Comparison of ENCODE assay signal across 8 cellular contexts in the genomic region with DNA sequence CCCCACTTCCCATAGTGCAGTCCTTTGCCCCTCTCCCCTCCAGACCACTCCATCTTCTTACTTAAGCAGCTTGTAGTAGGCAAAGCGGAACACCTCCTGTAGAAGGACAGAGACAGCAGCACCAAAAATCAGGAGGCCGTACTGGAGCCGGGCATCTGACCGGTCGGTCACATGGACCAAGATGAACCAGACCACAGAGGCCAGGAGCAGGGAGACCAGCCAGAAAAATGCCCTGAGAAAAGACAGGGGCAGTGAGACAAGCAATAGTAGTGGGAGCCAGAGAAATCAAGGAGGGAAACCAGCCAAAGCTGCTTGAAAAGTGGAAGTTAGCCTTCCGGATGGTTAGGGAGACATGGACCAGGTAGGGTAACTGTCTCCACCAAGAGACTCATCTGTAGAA. TPM values are rescaled to one million over a fixed set of nuclear protein-coding genes. Genes with fewer than 3 reads are reported as not detected.
A peak's percentile ranks its signal among the peaks of the same experiment; 100 is the strongest.
DNase-seq lines count a peak whose midpoint lies in the region; ATAC-seq and TF ChIP-seq lines count a peak whose summit lies in the region.

No MANE protein-coding gene starts in this region.

- H4K20me1 ChIP-seq in DND-41 (ENCODE audit: insufficient read depth, low read length) (peaks cover 9% of the 10 kb centered on the region; the same call in 1 of the 2 replicates), fibroblast of lung (ENCODE audit: control insufficient read depth, extremely low read depth, insufficient read depth, low read length) (no peaks in the 10 kb centered on the region)

- H3K27ac ChIP-seq in DND-41 (ENCODE audit: low read length) (peak overlapping the region; percentile 78), SK-N-MC (no peak overlapping the region), fibroblast of lung (ENCODE audit: insufficient read depth, low read length) (peak overlapping the region; percentile 91)

- H3K4me3 Mint-ChIP-seq in progenitor cell of endocrine pancreas (ENCODE audit: low read depth), result peak overlapping the region; percentile 99

- H3K4me1 Mint-ChIP-seq in progenitor cell of endocrine pancreas (ENCODE audit: low read depth), result peaks cover 26% of the 10 kb centered on the region

- peak overlapping the region; percentile 81 for H3K9ac ChIP-seq in DND-41 (ENCODE audit: low read depth, low read length)
- H3K9ac ChIP-seq in SK-N-MC (ENCODE audit: insufficient read length), result peak overlapping the region; percentile 98
- H3K9ac ChIP-seq in fibroblast of lung (ENCODE audit: insufficient read depth, low read length), result peak overlapping the region; percentile 95

- H3K4me1 ChIP-seq in DND-41 (ENCODE audit: insufficient read depth, low read length), result peaks cover 22% of the 10 kb centered on the region
- H3K4me1 ChIP-seq in fibroblast of lung (ENCODE audit: control insufficient read depth, extremely low read depth, insufficient read depth, low read length), result peaks cover 4% of the 10 kb centered on the region

- no peaks in the 10 kb centered on the region for H3K9me3 Mint-ChIP-seq in progenitor cell of endocrine pancreas (ENCODE audit: low read depth)

- ATAC-seq in DND-41 (ENCODE audit: insufficient read depth, low read depth) (no peak), GM18517 (IDR thresholded peaks at IDR 0.05; ENCODE audit: unreplicated experiment) (no peak), HG03159 (IDR thresholded peaks at IDR 0.05; ENCODE audit: unreplicated experiment) (no peak)

- H3K36me3 ChIP-seq in DND-41 (ENCODE audit: insufficient read depth, low read length) (peaks cover 34% of the 10 kb centered on the region), SK-N-MC (ENCODE audit: insufficient read depth, low read length) (peaks cover 21% of the 10 kb centered on the region; the same call in 1 of the 2 replicates), fibroblast of lung (ENCODE audit: control insufficient read depth, insufficient read depth, low read length) (peaks cover 18% of the 10 kb centered on the region)

- H3K27ac Mint-ChIP-seq in progenitor cell of endocrine pancreas, result peak overlapping the region; percentile 98

- H3K27me3 Mint-ChIP-seq in progenitor cell of endocrine pancreas, result no peaks in the 10 kb centered on the region

- H3K4me2 ChIP-seq in DND-41 (ENCODE audit: insufficient read depth, low read length) (peak overlapping the region; percentile 95), fibroblast of lung (ENCODE audit: extremely low read depth, insufficient read depth, low read length) (peak overlapping the region; percentile 98)

- H3K4me3 ChIP-seq in DND-41 (ENCODE audit: low read depth in 1 of 2, low read length in 2 of 2) (peak overlapping the region; percentile 71 to 80; a peak in 3 of 4 replicates), SK-N-MC (peak overlapping the region; percentile 100), fibroblast of lung (replicated peaks in 1 of 4; ENCODE audit: control extremely low read depth in 1 of 4, insufficient read depth in 1 of 4, low read depth in 3 of 4, low read length in 4 of 4) (peak overlapping the region; percentile 94 to 100 (median 98))

- no peak for DNase-seq in DND-41
- no peak for DNase-seq in SK-N-MC (ENCODE audit: low read depth, low spot score)
- no peak for DNase-seq in fibroblast of lung (ENCODE audit: low read depth in 2 of 2)
- no peak for DNase-seq in progenitor cell of endocrine pancreas (ENCODE audit: low spot score, unreplicated experiment)
- DNase-seq in DMS79 (lab: John Stamatoyannopoulos, UW), result no peak
- no peak for DNase-seq in NCI-H524 treated with DMSO at 0.1 percent for 48 hours (lab: John Stamatoyannopoulos, UW)

- H2AFZ ChIP-seq in DND-41 (ENCODE audit: low read depth, low read length) (peak overlapping the region; percentile 79; the same call in 1 of the 2 replicates), fibroblast of lung (ENCODE audit: low read length) (peak overlapping the region; percentile 69)

- H3K27me3 ChIP-seq in DND-41 (ENCODE audit: insufficient read depth, low read length, poor library complexity) (no peaks in the 10 kb centered on the region), fibroblast of lung (ENCODE audit: control insufficient read depth, insufficient read depth, low read length) (no peaks in the 10 kb centered on the region)

- H3K36me3 Mint-ChIP-seq in progenitor cell of endocrine pancreas (ENCODE audit: insufficient read depth), result peaks cover 6% of the 10 kb centered on the region

- H3K9me3 ChIP-seq in DND-41 (ENCODE audit: insufficient read depth, low read length, severe bottlenecking), result no peaks in the 10 kb centered on the region
- H3K9me3 ChIP-seq in SK-N-MC (ENCODE audit: low read depth, low read length), result no peaks in the 10 kb centered on the region
- H3K9me3 ChIP-seq in fibroblast of lung (ENCODE audit: control insufficient read depth, insufficient read depth, low read depth, low read length), result no peaks in the 10 kb centered on the region

- H3K79me2 ChIP-seq in DND-41 (ENCODE audit: insufficient read depth, low read length) (peaks cover 24% of the 10 kb centered on the region), fibroblast of lung (ENCODE audit: control insufficient read depth, insufficient read depth, low read length) (peaks cover 25% of the 10 kb centered on the region)

- TF ChIP-seq CTCF in DND-41 (IDR thresholded peaks at IDR 0.05; ENCODE audit: borderline replicate concordance, extremely low read depth, low read length, poor library complexity, severe bottlenecking), result no peak
- no peak for TF ChIP-seq CTCF in fibroblast of lung (conservative IDR thresholded peaks at IDR 0.05 in 1 of 2, IDR thresholded peaks at IDR 0.05 in 1 of 2; ENCODE audit: low read depth in 1 of 2, low read length in 2 of 2)
- no peak for TF ChIP-seq CTCF in progenitor cell of endocrine pancreas (IDR thresholded peaks at IDR 0.05; ENCODE audit: unreplicated experiment)

RNA-seq across cellular contexts. Expression of a gene that starts 0.9 kb away (rescaled TPM):
- total RNA-seq in fibroblast of lung, result 81.4 and 84.7 TPM in 2 replicates
- polyA plus RNA-seq in fibroblast of lung, result 125 and 136 TPM in 2 replicates
- polyA plus RNA-seq in fibroblast of lung (2012), result 82.6 and 100 TPM in 2 replicates
- polyA minus RNA-seq in fibroblast of lung (ENCODE audit: low replicate concordance), result 159 and 219 TPM in 2 replicates
- 129 and 136 TPM in 2 replicates for total RNA-seq in progenitor cell of endocrine pancreas

RNA-seq across cellular contexts. Expression of a gene that starts 4.7 kb away (rescaled TPM):
- 32.0 and 36.5 TPM in 2 replicates for total RNA-seq in fibroblast of lung
- polyA plus RNA-seq in fibroblast of lung, result 16.3 and 42.8 TPM in 2 replicates
- polyA plus RNA-seq in fibroblast of lung (2012), result 18.4 and 38.7 TPM in 2 replicates
- polyA minus RNA-seq in fibroblast of lung (ENCODE audit: low replicate concordance), result 8.1 TPM in 1 of 2 replicates, not detected in the other
- 2.0 and 2.9 TPM in 2 replicates for total RNA-seq in progenitor cell of endocrine pancreas

RNA-seq across cellular contexts. Expression of a gene that starts 10.3 kb away (rescaled TPM):
- total RNA-seq in fibroblast of lung, result not detected in 2 replicates
- 0.08 TPM in 1 of 2 replicates, not detected in the other for polyA plus RNA-seq in fibroblast of lung
- polyA plus RNA-seq in fibroblast of lung (2012), result 0.14 TPM in 1 of 2 replicates, not detected in the other
- not detected in 2 replicates for polyA minus RNA-seq in fibroblast of lung (ENCODE audit: low replicate concordance)
- total RNA-seq in progenitor cell of endocrine pancreas, result 13.1 and 16.6 TPM in 2 replicates

RNA-seq across cellular contexts. Expression of a gene that starts 14.5 kb away (rescaled TPM):
- 5.1 and 10.4 TPM in 2 replicates for total RNA-seq in fibroblast of lung
- 15.3 and 15.4 TPM in 2 replicates for polyA plus RNA-seq in fibroblast of lung
- 7.6 and 7.9 TPM in 2 replicates for polyA plus RNA-seq in fibroblast of lung (2012)
- 14.0 and 16.7 TPM in 2 replicates for polyA minus RNA-seq in fibroblast of lung (ENCODE audit: low replicate concordance)
- total RNA-seq in progenitor cell of endocrine pancreas, result 1.9 and 2.7 TPM in 2 replicates

RNA-seq across cellular contexts. Expression of a gene that starts 25.8 kb away (rescaled TPM):
- 53.7 and 54.7 TPM in 2 replicates for total RNA-seq in fibroblast of lung
- 74.1 and 82.2 TPM in 2 replicates for polyA plus RNA-seq in fibroblast of lung
- 101 and 111 TPM in 2 replicates for polyA plus RNA-seq in fibroblast of lung (2012)
- 2.7 and 21.9 TPM in 2 replicates for polyA minus RNA-seq in fibroblast of lung (ENCODE audit: low replicate concordance)
- 68.4 and 69.4 TPM in 2 replicates for total RNA-seq in progenitor cell of endocrine pancreas

Comparison
In these comparisons a context has a peak if more than half of its experiments do, and no peak if none do; other contexts are left out.
1. RNA of a gene that starts 10.3 kb away (total RNA-seq): 13.1 to 16.6 TPM in progenitor cell of endocrine pancreas; not detected in fibroblast of lung; every median in the first group is over 10 times any median in the second.
2. Peak in every context shown above with its lines, with median percentiles within 50 percentile points of each other: H3K4me3 ChIP-seq and H3K9ac ChIP-seq.